Comparison of ENCODE assay signal across 8 cellular contexts in the genomic region with DNA sequence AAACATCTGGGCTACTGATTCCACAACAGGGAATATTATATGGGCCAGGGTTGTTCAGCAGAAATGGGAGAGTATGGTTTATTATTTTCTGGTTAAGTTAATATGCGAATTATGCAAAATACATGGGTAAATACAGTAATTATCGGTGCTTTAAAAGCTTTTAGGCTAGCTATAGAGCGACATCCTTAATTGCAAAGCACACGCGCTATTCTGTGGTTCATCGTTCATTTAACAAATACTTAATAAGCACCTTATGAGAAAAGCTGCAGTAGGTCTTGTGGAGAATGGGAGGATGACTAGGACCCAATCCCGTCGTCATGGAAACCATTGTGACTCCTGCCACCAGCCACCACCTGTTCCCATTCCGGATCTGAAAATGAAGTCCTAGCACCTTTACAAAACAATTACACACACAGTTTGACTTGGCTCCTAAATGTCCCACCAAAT. TPM values are rescaled to one million over a fixed set of nuclear protein-coding genes. Genes with fewer than 3 reads are reported as not detected.
DNase-seq lines count a peak whose midpoint lies in the region; ATAC-seq and TF ChIP-seq lines count a peak whose summit lies in the region.

No MANE protein-coding gene starts in this region.

- H3K18ac ChIP-seq in neuronal stem cell (ENCODE audit: low read length): no peak overlapping the region

- peak overlapping the region; percentile 34 for H3K4me3 ChIP-seq in Caco-2 (ENCODE audit: low read depth, low read length)
- peak overlapping the region; percentile 73 for H3K4me3 ChIP-seq in LNCaP clone FGC (ENCODE audit: low read depth, low read length)
- peak overlapping the region in 1 of 2 donors; percentile 39 for H3K4me3 ChIP-seq in neuronal stem cell (ENCODE audit: low read length in 2 of 2)

- H3K27ac Mint-ChIP-seq in Caco-2 (ENCODE audit: unreplicated experiment): peak overlapping the region; percentile 100

- in situ Hi-C loops in SK-MEL-5 (cut with HindIII; ENCODE audit: low pct_unique_long_range_greater_than_20kb, low sequenced_read_pairs): no loop called here

- WGBS in neuronal stem cell (ENCODE audit: extremely low coverage in 2 of 2, insufficient read length in 2 of 2, insufficient replicate concordance in 1 of 2), 2 donors: no CpG with 5 or more reads among the region's 9 CpGs

- BruUV-seq in Caco-2 (replicated peaks; lab: Mats Ljungman, UMichigan): no TSS peak

- no peaks in the 10 kb centered on the region for H3K27me3 Mint-ChIP-seq in Caco-2 (ENCODE audit: insufficient read depth, unreplicated experiment)

- H3K4me2 ChIP-seq in neuronal stem cell (ENCODE audit: insufficient read depth, low read length, poor library complexity, severe bottlenecking): peak overlapping the region; percentile 62

- no peak overlapping the region for H4K91ac ChIP-seq in neuronal stem cell (ENCODE audit: low read depth, low read length, poor library complexity)

- H3K9me3 ChIP-seq in Caco-2 (no peaks in the 10 kb centered on the region), neuronal stem cell (replicated peaks in 1 of 2; ENCODE audit: control insufficient read depth in 2 of 2, insufficient read depth in 1 of 2, low read depth in 1 of 2, low read length in 2 of 2) (peaks cover 0 to 29% of the 10 kb centered on the region in 2 donors)

- H2BK5ac ChIP-seq in neuronal stem cell (ENCODE audit: low read length): no peak overlapping the region

- no peaks in the 10 kb centered on the region for H3K4me1 Mint-ChIP-seq in Caco-2 (ENCODE audit: low read depth, unreplicated experiment)

- POLR2A ChIA-PET in Caco-2 (lab: Charles Lee): interaction anchor here (1.3 kb wide), 3 partner anchors 44 to 236 kb away, joined by 3 to 7 read pairs (median 5); partner anchors contain the start of gene TMEM209

- intact Hi-C loops in Caco-2 (cut with micrococcal nuclease; ENCODE audit: unreplicated experiment): loop anchor here (1.0 to 5.0 kb wide), 3 partner anchors 45 to 826 kb away; no protein-coding TSS in a partner anchor

- no peak overlapping the region for H3K9ac ChIP-seq in neuronal stem cell (ENCODE audit: low read depth, low read length, poor library complexity)

- no peak overlapping the region for H2BK15ac ChIP-seq in neuronal stem cell (ENCODE audit: low read length)

- TF ChIP-seq CTCF in Caco-2 (IDR thresholded peaks at IDR 0.05; ENCODE audit: insufficient read depth in 1 of 2, low read depth in 1 of 2, low read length in 1 of 2, severe bottlenecking in 1 of 2, unreplicated experiment in 1 of 2): no peak
- TF ChIP-seq CTCF in LNCaP clone FGC (IDR thresholded peaks at IDR 0.05; ENCODE audit: control insufficient read depth, extremely low read depth, insufficient read depth): no peak

- peak overlapping the region; percentile 77 for H3K27ac ChIP-seq in neuronal stem cell (replicated peaks; ENCODE audit: low read length)

- no peaks in the 10 kb centered on the region for H3K27me3 ChIP-seq in Caco-2 (replicated peaks; ENCODE audit: control insufficient read depth, insufficient read depth, low read length)
- H3K27me3 ChIP-seq in neuronal stem cell (ENCODE audit: control insufficient read depth in 3 of 3, insufficient read depth in 3 of 3, low read depth in 1 of 3, low read length in 3 of 3): no peaks in the 10 kb centered on the region

- no peak overlapping the region for H3K14ac ChIP-seq in neuronal stem cell (ENCODE audit: low read length)

- H3K79me1 ChIP-seq in neuronal stem cell (ENCODE audit: low read depth, low read length): peaks cover 2% of the 10 kb centered on the region

- H3K4ac ChIP-seq in neuronal stem cell (ENCODE audit: low read length): no peak overlapping the region

- TF ChIP-seq POLR2A in erythroblast (IDR thresholded peaks at IDR 0.05; ENCODE audit: low read length): no peak

- peak in 1 of 2 experiments; percentile 48 for DNase-seq in Caco-2
- no peak for DNase-seq in LNCaP clone FGC (ENCODE audit: low read depth)
- peak; percentile 43 for DNase-seq in SK-MEL-5 (ENCODE audit: low read depth, low spot score)
- peak; percentile 38 to 42 for DNase-seq in erythroblast (lab: John Stamatoyannopoulos, UW)
- peak; percentile 64 for DNase-seq in neuronal stem cell (ENCODE audit: low spot score)
- no peak for DNase-seq in GDM1 (lab: John Stamatoyannopoulos, UW)

- no peaks in the 10 kb centered on the region for H3K36me3 ChIP-seq in Caco-2 (ENCODE audit: control insufficient read depth, insufficient read depth, low read length)
- no peaks in the 10 kb centered on the region for H3K36me3 ChIP-seq in neuronal stem cell (replicated peaks in 1 of 2; ENCODE audit: control insufficient read depth in 2 of 2, insufficient read depth in 2 of 2, low read length in 2 of 2)

- H3K4me3 Mint-ChIP-seq in Caco-2 (ENCODE audit: unreplicated experiment): peak overlapping the region; percentile 99

- H2AK5ac ChIP-seq in neuronal stem cell (ENCODE audit: low read depth, low read length): no peak overlapping the region

- H2BK12ac ChIP-seq in neuronal stem cell (ENCODE audit: low read length): no peak overlapping the region

- no peaks in the 10 kb centered on the region for H3K9me3 Mint-ChIP-seq in Caco-2 (ENCODE audit: unreplicated experiment)

- H3K36me3 Mint-ChIP-seq in Caco-2 (ENCODE audit: insufficient read depth, unreplicated experiment): peaks cover 11% of the 10 kb centered on the region

- peak overlapping the region; percentile 60 for H2AFZ ChIP-seq in neuronal stem cell (ENCODE audit: low read length)

- no peak overlapping the region for H4K8ac ChIP-seq in neuronal stem cell (ENCODE audit: low read depth, low read length)

- no peak overlapping the region for H2BK120ac ChIP-seq in neuronal stem cell (ENCODE audit: low read depth, low read length)

- CTCF ChIA-PET in Caco-2 (lab: Charles Lee): interaction anchor here (0.9 to 1.1 kb wide), 2 partner anchors 112 to 369 kb away, joined by 3 to 4 read pairs; no protein-coding TSS in a partner anchor

- H3K23ac ChIP-seq in neuronal stem cell (ENCODE audit: low read depth, low read length, poor library complexity): no peak overlapping the region

- no peak for ATAC-seq in HG03439 (IDR thresholded peaks at IDR 0.05; ENCODE audit: unreplicated experiment)
- no peak for ATAC-seq in GM18502 (IDR thresholded peaks at IDR 0.05; ENCODE audit: poor library complexity, unreplicated experiment)

- H3K4me1 ChIP-seq in Caco-2 (peaks cover 10% of the 10 kb centered on the region), neuronal stem cell (ENCODE audit: control insufficient read depth in 2 of 2, insufficient read depth in 1 of 2, low read depth in 1 of 2, low read length in 2 of 2) (peaks cover 10 to 18% of the 10 kb centered on the region in 2 donors)

RNA-seq across cellular contexts. Expression of gene CEP41, which starts 0.6 kb away (rescaled TPM):
- 14.3 and 14.9 TPM in 2 replicates for total RNA-seq in Caco-2 (2022)
- total RNA-seq in SK-MEL-5 (2014; rRNA removed; shearing (Covaris generic)): 16.0 and 17.5 TPM in 2 replicates
- 33.3 and 35.1 TPM in 2 replicates for polyA plus RNA-seq in SK-MEL-5 (2015; cell fraction: cytosol; rRNA removed)
- 26.7 and 27.2 TPM in 2 replicates for polyA plus RNA-seq in SK-MEL-5 (2015; cell fraction: nucleus; rRNA removed)
- 20.9 TPM for polyA plus RNA-seq in neuronal stem cell (2013, experiment 1 of 2)
- polyA plus RNA-seq in neuronal stem cell (2013, experiment 2 of 2): 21.0 TPM

RNA-seq across cellular contexts. Expression of gene MEST, which starts 50.5 kb away (rescaled TPM):
- total RNA-seq in Caco-2 (2022): 270 and 295 TPM in 2 replicates
- total RNA-seq in SK-MEL-5 (2014; rRNA removed; shearing (Covaris generic)): not detected in 2 replicates
- polyA plus RNA-seq in SK-MEL-5 (2015; cell fraction: cytosol; rRNA removed): not detected in 2 replicates
- not detected in 2 replicates for polyA plus RNA-seq in SK-MEL-5 (2015; cell fraction: nucleus; rRNA removed)
- polyA plus RNA-seq in neuronal stem cell (2013, experiment 1 of 2): 487 TPM
- 485 TPM for polyA plus RNA-seq in neuronal stem cell (2013, experiment 2 of 2)

Comparison
In these comparisons a context has a peak if more than half of its experiments do, and no peak if none do; other contexts are left out.
1. DNase-seq: peak in SK-MEL-5 (single experiment), erythroblast (2 of 2) and neuronal stem cell (single experiment); none in LNCaP clone FGC (single experiment) and GDM1 (single experiment).
2. RNA of gene MEST, which starts 50.5 kb away (total RNA-seq): 270 to 295 TPM in Caco-2; not detected in SK-MEL-5; every median in the first group is over 100 times any median in the second.